In genomic region chr1:43707191-43708005, GRCh38 we compare ENCODE assay signal across 1 cellular context.
TF ChIP-seq lines count a peak whose summit lies in the region.

Gene ST3GAL3 (plus strand): TSS chr1:43707536. CDS start chr1:43736263, 28,727 bp downstream.

TF ChIP-seq in K562, 482 proteins besides CTCF, POLR2A, EP300 and RAD21 (continued from another document and continues in another):
- TF ChIP-seq ARID4B (CRISPR knock-in tag; IDR thresholded peaks at IDR 0.05) (peak; percentile 84), ATF7 (IDR thresholded peaks at IDR 0.05) (peak; percentile 77; the same call in 1 of the 2 replicates), REST (CRISPR knock-in tag; IDR thresholded peaks at IDR 0.05; ENCODE audit: low read depth) (peak; percentile 85; the same call in 1 of the 2 replicates), GTF2B (IDR thresholded peaks at IDR 0.05; ENCODE audit: extremely low read depth, insufficient read length) (no peak), KAT8 (IDR thresholded peaks at IDR 0.05; ENCODE audit: low read depth) (no peak), HINFP (tag; conservative IDR thresholded peaks at IDR 0.05; ENCODE audit: low read depth) (no peak), ZNF695 (CRISPR knock-in tag; IDR thresholded peaks at IDR 0.05) (no peak), TCF7 (IDR thresholded peaks at IDR 0.05; ENCODE audit: borderline replicate concordance) (no peak), IFI16 (CRISPR knock-in tag; IDR thresholded peaks at IDR 0.05) (no peak), ZNF280A (IDR thresholded peaks at IDR 0.05; ENCODE audit: low read depth, partially characterized antibody) (no peak), CREB3 (tag; conservative IDR thresholded peaks at IDR 0.05; ENCODE audit: low read depth) (no peak), ATF6 (CRISPR knock-in tag; IDR thresholded peaks at IDR 0.05) (0 out of 2 replicates have a peak, but pooled peaks have one; percentile 79), SPI1 (IDR thresholded peaks at IDR 0.05; ENCODE audit: borderline replicate concordance, low read depth, low read length) (no peak), PPARD (CRISPR knock-in tag; IDR thresholded peaks at IDR 0.05) (no peak), ZNF175 (CRISPR knock-in tag; IDR thresholded peaks at IDR 0.05; ENCODE audit: low read depth) (no peak), SFPQ (IDR thresholded peaks at IDR 0.05; ENCODE audit: low read depth, low read length) (no peak), CTBP1 (IDR thresholded peaks at IDR 0.05; ENCODE audit: borderline replicate concordance) (peak; percentile 99), TAL1 (IDR thresholded peaks at IDR 0.05) (no peak), BRF1 (IDR thresholded peaks at IDR 0.05; ENCODE audit: borderline replicate concordance, extremely low read depth, insufficient read length) (no peak), DIDO1 (tag; IDR thresholded peaks at IDR 0.05; ENCODE audit: low read depth) (no peak), E2F6 (IDR thresholded peaks at IDR 0.05; ENCODE audit: borderline replicate concordance in 1 of 2, extremely low read depth in 1 of 2, insufficient read depth in 1 of 2, insufficient read length in 1 of 2, low read depth in 1 of 2, low read length in 1 of 2, poor library complexity in 1 of 2, severe bottlenecking in 1 of 2) (peak; percentile 97 to 99), ZNF740 (CRISPR knock-in tag; IDR thresholded peaks at IDR 0.05) (peak; percentile 61; the same call in 1 of the 2 replicates), ZNF740 (tag; IDR thresholded peaks at IDR 0.05) (no peak), TAF1 (IDR thresholded peaks at IDR 0.05; ENCODE audit: control insufficient read depth, extremely low read depth, insufficient read depth, low read length, severe bottlenecking) (peak; percentile 96), MTA1 (IDR thresholded peaks at IDR 0.05; ENCODE audit: borderline replicate concordance) (0 out of 2 replicates have a peak, but pooled peaks have one; percentile 77), NCOA4 (IDR thresholded peaks at IDR 0.05; ENCODE audit: partially characterized antibody) (no peak), ZHX1 (conservative IDR thresholded peaks at IDR 0.05; ENCODE audit: low read length) (no peak), ZC3H11A (IDR thresholded peaks at IDR 0.05; ENCODE audit: low read depth, low read length) (no peak), HNRNPL (IDR thresholded peaks at IDR 0.05; ENCODE audit: low read depth, low read length) (peak; percentile 52; the same call in 1 of the 2 replicates), ZNF507 (tag; conservative IDR thresholded peaks at IDR 0.05) (no peak), CBX1 (IDR thresholded peaks at IDR 0.05; ENCODE audit: low read depth) (0 out of 2 replicates have a peak, but pooled peaks have one; percentile 62)
